In the genomic region with DNA sequence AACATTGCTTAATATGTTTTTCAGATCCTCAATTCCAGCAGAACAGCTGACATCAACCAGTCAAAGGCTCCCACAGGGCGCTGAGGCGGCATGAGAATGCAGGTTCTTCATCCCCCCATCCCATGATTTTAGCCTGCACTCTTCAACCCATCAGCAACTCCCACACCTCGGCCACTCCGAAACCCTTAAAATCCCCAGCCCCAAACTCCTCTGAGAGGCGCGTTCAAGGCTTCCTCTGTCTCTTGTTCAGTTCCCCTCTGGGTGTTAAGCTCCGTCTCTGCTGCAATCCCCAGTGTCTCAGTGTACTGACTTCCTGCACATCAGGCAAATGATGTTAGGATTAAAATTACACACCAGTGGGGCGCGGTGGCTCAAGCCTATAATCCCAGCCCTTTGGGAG, we compare ENCODE assay signal across 16 cellular contexts. TPM values are rescaled to one million over a fixed set of nuclear protein-coding genes. Genes with fewer than 3 reads are reported as not detected.
DNase-seq lines count a peak whose midpoint lies in the region; ATAC-seq lines count a peak whose summit lies in the region.
"Had no signal": no experiment of that assay in that cellular context is flagged by ENCODE, and none has a peak within 500 bp of the region (broad histone marks: within the 10 kb centered on the region; RNA-seq: fewer than 3 reads in every experiment).

No MANE protein-coding gene starts in this region.

- no peak overlapping the region for H3K4me3 ChIP-seq in naive thymus-derived CD4-positive, alpha-beta T cell (ENCODE audit: low read length)

- peak overlapping the region; percentile 25 for H3K4me3 Mint-ChIP-seq in dendritic cell treated with granulocyte-macrophage colony-stimulating factor and Interleukin-4, amounts not matched to agents 40 ng/mL and 50 ng/mL, for 4 days
- H3K4me3 Mint-ChIP-seq in naive thymus-derived CD4-positive, alpha-beta T cell = no peak overlapping the region

- no peaks in the 10 kb centered on the region for H3K9me3 ChIP-seq in naive thymus-derived CD4-positive, alpha-beta T cell (ENCODE audit: control insufficient read depth in 2 of 3, low read length in 3 of 3)

- peaks cover 34% of the 10 kb centered on the region for H3K27me3 Mint-ChIP-seq in dendritic cell treated with granulocyte-macrophage colony-stimulating factor and Interleukin-4, amounts not matched to agents 40 ng/mL and 50 ng/mL, for 4 days
- H3K27me3 Mint-ChIP-seq in naive thymus-derived CD4-positive, alpha-beta T cell = peaks cover 0 to 8% (median 0%) of the 10 kb centered on the region in 5 donors

- H3K4me1 Mint-ChIP-seq in dendritic cell treated with granulocyte-macrophage colony-stimulating factor and Interleukin-4, amounts not matched to agents 40 ng/mL and 50 ng/mL, for 4 days (ENCODE audit: low read depth) = peaks cover 50% of the 10 kb centered on the region
- peaks cover 6 to 18% (median 11%) of the 10 kb centered on the region in 7 donors for H3K4me1 Mint-ChIP-seq in naive thymus-derived CD4-positive, alpha-beta T cell

- H3K36me3 Mint-ChIP-seq in dendritic cell treated with granulocyte-macrophage colony-stimulating factor and Interleukin-4, amounts not matched to agents 40 ng/mL and 50 ng/mL, for 4 days (ENCODE audit: low read depth) = peaks cover 8% of the 10 kb centered on the region
- peaks cover 0 to 6% (median 1%) of the 10 kb centered on the region in 5 donors for H3K36me3 Mint-ChIP-seq in naive thymus-derived CD4-positive, alpha-beta T cell

- no peaks in the 10 kb centered on the region for H3K9me3 Mint-ChIP-seq in dendritic cell treated with granulocyte-macrophage colony-stimulating factor and Interleukin-4, amounts not matched to agents 40 ng/mL and 50 ng/mL, for 4 days
- H3K9me3 Mint-ChIP-seq in naive thymus-derived CD4-positive, alpha-beta T cell = peaks cover 0 to 2% (median 0%) of the 10 kb centered on the region in 11 donors

- H3K36me3 ChIP-seq in naive thymus-derived CD4-positive, alpha-beta T cell (ENCODE audit: control insufficient read depth in 2 of 3, insufficient read depth in 3 of 3, low read length in 3 of 3) = no peaks in the 10 kb centered on the region

- POLR2A ChIA-PET in naive thymus-derived CD4-positive, alpha-beta T cell (lab: Charles Lee) = no interaction called here

- H3K4me1 ChIP-seq in naive thymus-derived CD4-positive, alpha-beta T cell (ENCODE audit: control insufficient read depth in 2 of 2, insufficient read depth in 2 of 2, low read length in 2 of 2) = no peaks in the 10 kb centered on the region

- no peaks in the 10 kb centered on the region for H3K27me3 ChIP-seq in naive thymus-derived CD4-positive, alpha-beta T cell (ENCODE audit: control insufficient read depth in 2 of 2, insufficient read depth in 2 of 2, low read length in 2 of 2)

- H3K27ac ChIP-seq in naive thymus-derived CD4-positive, alpha-beta T cell (ENCODE audit: low read depth, low read length) = no peak overlapping the region

- intact Hi-C loops in dendritic cell treated with granulocyte-macrophage colony-stimulating factor and Interleukin-4, amounts not matched to agents 40 ng/mL and 50 ng/mL, for 4 days (cut with micrococcal nuclease) = loop anchor here (2.0 kb wide), 1 partner anchor 24 kb away; a partner anchor contains a TSS
- intact Hi-C loops in naive thymus-derived CD4-positive, alpha-beta T cell (cut with micrococcal nuclease) = no loop called here

- peak; percentile 69 for ATAC-seq in naive thymus-derived CD4-positive, alpha-beta T cell
- no peak for ATAC-seq in HG03196 (IDR thresholded peaks at IDR 0.05; ENCODE audit: unreplicated experiment)

- CTCF ChIA-PET in naive thymus-derived CD4-positive, alpha-beta T cell (lab: Charles Lee) = interaction anchor here (0.6 to 1.0 kb wide), 2 partner anchors 86 to 122 kb away, joined by 3 to 4 read pairs; no protein-coding TSS in a partner anchor

- H3K27ac Mint-ChIP-seq in dendritic cell treated with granulocyte-macrophage colony-stimulating factor and Interleukin-4, amounts not matched to agents 40 ng/mL and 50 ng/mL, for 4 days = peak overlapping the region; percentile 67
- peak overlapping the region in 2 of 9 donors; percentile 10 to 36 for H3K27ac Mint-ChIP-seq in naive thymus-derived CD4-positive, alpha-beta T cell

- DNase-seq in NCI-H82 (lab: John Stamatoyannopoulos, UW) (peak; percentile 36), NCI-H82 treated with DMSO at 0.1 percent for 48 hours (lab: John Stamatoyannopoulos, UW; ENCODE audit: unreplicated experiment) (no peak), CD1c-positive myeloid dendritic cell (ENCODE audit: extremely low spot score) (peak; percentile 96), NCI-H748 (lab: John Stamatoyannopoulos, UW; ENCODE audit: unreplicated experiment) (no peak)
- no peak for DNase-seq in naive thymus-derived CD4-positive, alpha-beta T cell
- no peak for DNase-seq in stimulated activated CD4-positive, alpha-beta T cell treated with anti-CD3 and anti-CD28 coated beads, Interleukin-2, amount 100 ng/mL, for 48 hours
- DNase-seq: 8988T, COR-L47, DMS153, EL, NCI-H1048, NCI-H146, NCI-H226, NCI-H526 treated with DMSO at 0.1 percent for 48 hours had no signal

RNA-seq across cellular contexts. Expression of a gene that starts 24.2 kb away (rescaled TPM):
- total RNA-seq in naive thymus-derived CD4-positive, alpha-beta T cell = 100 to 1,000 TPM in 2 of 5 experiments, 10 to 100 TPM in 3; 77.3 to 113 (median 98.8) TPM
- polyA plus RNA-seq in naive thymus-derived CD4-positive, alpha-beta T cell = 10 to 100 TPM; 21.6 to 24.9 TPM

Comparison
In these comparisons a context has a peak if more than half of its experiments do, and no peak if none do; other contexts are left out.
1. DNase-seq: peak in NCI-H82 (single experiment) and CD1c-positive myeloid dendritic cell (single experiment); none in NCI-H82 treated with DMSO at 0.1 percent for 48 hours (single experiment), naive thymus-derived CD4-positive, alpha-beta T cell (0 of 9), NCI-H748 (single experiment) and stimulated activated CD4-positive, alpha-beta T cell treated with anti-CD3 and anti-CD28 coated beads, Interleukin-2, amount 100 ng/mL, for 48 hours (0 of 2).